Comparison of ENCODE assay signal across 7 cellular contexts in the genomic region with DNA sequence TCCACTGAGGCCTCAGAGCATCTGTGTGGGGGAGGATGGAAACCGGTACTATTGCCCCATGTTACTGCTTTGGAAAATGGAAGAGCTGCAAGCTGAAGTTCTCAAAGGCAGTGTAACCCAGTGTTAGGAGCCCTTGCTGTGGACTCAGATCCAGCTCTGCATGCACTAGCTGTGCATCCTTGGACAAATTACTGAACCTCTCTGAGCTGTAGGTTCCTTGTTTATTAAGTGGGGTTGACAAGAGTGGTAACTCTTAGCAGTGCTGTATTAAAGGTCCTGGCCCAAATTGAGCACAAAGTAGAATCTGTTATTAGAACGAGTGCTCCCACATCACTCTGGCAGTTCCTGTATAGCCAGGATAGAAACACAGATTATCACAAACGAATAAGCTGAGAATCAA.
"Had no signal": no experiment of that assay in that cellular context is flagged by ENCODE, and none has a peak within 500 bp of the region (broad histone marks: within the 10 kb centered on the region; RNA-seq: fewer than 3 reads in every experiment).

No MANE protein-coding gene starts in this region.

- FAIRE-seq: HepG2, HTR-8/SVneo had no signal

- DNase-seq: IMR-90, KBM-7, KG1 had no signal

- H3K9me3 Mint-ChIP-seq: IgD-negative memory B cell had no signal

- H3K27ac ChIP-seq: HL-60 had no signal

- ATAC-seq: HepG2 had no signal
